27 cellular contexts compared by ENCODE assay signal in genomic region chr2:70505613-70506391, GRCh38. TPM values are rescaled to one million over a fixed set of nuclear protein-coding genes. Genes with fewer than 3 reads are reported as not detected.
"Had no signal": no experiment of that assay in that cellular context is flagged by ENCODE, and none has a peak within 500 bp of the region (broad histone marks: within the 10 kb centered on the region; RNA-seq: fewer than 3 reads in every experiment).

No MANE protein-coding gene starts in this region.

- H3K27ac Mint-ChIP-seq: activated CD4-positive, alpha-beta memory T cell treated with anti-CD3 and anti-CD28 coated beads, Interleukin-2, amount 10 ng/mL, durations not matched to agents 7 days and 5 days; activated naive CD4-positive, alpha-beta T cell treated with anti-CD3 and anti-CD28 coated beads for 36 hours; activated naive CD8-positive, alpha-beta T cell; activated T-helper 17 cell treated with anti-CD3 and anti-CD28 coated beads, Interleukin-2, amount 50 U/mL, for 72 hours; brain; T-cell had no signal

- H3K36me3 Mint-ChIP-seq: activated naive CD8-positive, alpha-beta T cell; brain had no signal

- DNase-seq: activated CD4-positive, alpha-beta memory T cell treated with anti-CD3 and anti-CD28 coated beads, Interleukin-2, amount 10 ng/mL, durations not matched to agents 7 days and 5 days; activated CD4-positive, alpha-beta T cell treated with anti-CD3 and anti-CD28 coated beads, Interleukin-2, amount 50 U/mL, for 1 hour; activated CD4-positive, CD25-positive, alpha-beta regulatory T cell; activated gamma-delta T cell; activated naive CD4-positive, alpha-beta T cell treated with anti-CD3 and anti-CD28 coated beads for 36 hours; activated T-cell treated with anti-CD3 and anti-CD28 coated beads for 4 hours; activated T-cell treated with anti-CD3 and anti-CD28 coated beads, Interleukin-2, amount 50 U/mL, for 48 hours; amygdala; IMR-90; KBM-7; NCI-H1105; NCI-H1436; NCI-H1694 treated with DMSO at 0.1 percent for 48 hours; NCI-H2029 treated with DMSO at 0.1 percent for 48 hours; NCI-H345; NCI-H526; NCI-H774; PC-3; T-cell; T-helper 2 cell; T1000 had no signal

- H3K4me1 Mint-ChIP-seq: activated CD4-positive, alpha-beta memory T cell treated with anti-CD3 and anti-CD28 coated beads, Interleukin-2, amount 10 ng/mL, durations not matched to agents 7 days and 5 days; activated T-helper 17 cell treated with anti-CD3 and anti-CD28 coated beads, Interleukin-2, amount 50 U/mL, for 72 hours; brain; T-cell had no signal

- H3K9me3 Mint-ChIP-seq: activated CD4-positive, alpha-beta memory T cell treated with anti-CD3 and anti-CD28 coated beads, Interleukin-2, amount 10 ng/mL, durations not matched to agents 7 days and 5 days; activated naive CD4-positive, alpha-beta T cell treated with anti-CD3 and anti-CD28 coated beads for 36 hours; activated T-helper 17 cell treated with anti-CD3 and anti-CD28 coated beads, Interleukin-2, amount 50 U/mL, for 72 hours; brain; T-cell had no signal

- H3K27ac ChIP-seq: SK-N-MC, VCaP had no signal

- ATAC-seq: activated T-helper 17 cell treated with anti-CD3 and anti-CD28 coated beads, Interleukin-2, amount 50 U/mL, for 72 hours; PC-3; T-cell had no signal

- H3K4me3 Mint-ChIP-seq: activated CD4-positive, alpha-beta memory T cell treated with anti-CD3 and anti-CD28 coated beads, Interleukin-2, amount 10 ng/mL, durations not matched to agents 7 days and 5 days; activated naive CD4-positive, alpha-beta T cell treated with anti-CD3 and anti-CD28 coated beads for 36 hours; activated naive CD8-positive, alpha-beta T cell; activated T-helper 17 cell treated with anti-CD3 and anti-CD28 coated beads, Interleukin-2, amount 50 U/mL, for 72 hours; brain; T-cell had no signal

- H3K27me3 Mint-ChIP-seq: activated naive CD8-positive, alpha-beta T cell; activated T-helper 17 cell treated with anti-CD3 and anti-CD28 coated beads, Interleukin-2, amount 50 U/mL, for 72 hours had no signal

- H3K4me3 ChIP-seq: SK-N-MC had no signal

RNA-seq across cellular contexts. Expression of gene TGFA, which starts 47.8 kb away (rescaled TPM):
- total RNA-seq: activated CD4-positive, alpha-beta memory T cell treated with anti-CD3 and anti-CD28 coated beads, Interleukin-2, amount 10 ng/mL, durations not matched to agents 7 days and 5 days; IMR-90; LHCN-M2 had no signal
- polyA plus RNA-seq: IMR-90 had no signal
